Comparison of ENCODE assay signal across 9 cellular contexts in the genomic region with DNA sequence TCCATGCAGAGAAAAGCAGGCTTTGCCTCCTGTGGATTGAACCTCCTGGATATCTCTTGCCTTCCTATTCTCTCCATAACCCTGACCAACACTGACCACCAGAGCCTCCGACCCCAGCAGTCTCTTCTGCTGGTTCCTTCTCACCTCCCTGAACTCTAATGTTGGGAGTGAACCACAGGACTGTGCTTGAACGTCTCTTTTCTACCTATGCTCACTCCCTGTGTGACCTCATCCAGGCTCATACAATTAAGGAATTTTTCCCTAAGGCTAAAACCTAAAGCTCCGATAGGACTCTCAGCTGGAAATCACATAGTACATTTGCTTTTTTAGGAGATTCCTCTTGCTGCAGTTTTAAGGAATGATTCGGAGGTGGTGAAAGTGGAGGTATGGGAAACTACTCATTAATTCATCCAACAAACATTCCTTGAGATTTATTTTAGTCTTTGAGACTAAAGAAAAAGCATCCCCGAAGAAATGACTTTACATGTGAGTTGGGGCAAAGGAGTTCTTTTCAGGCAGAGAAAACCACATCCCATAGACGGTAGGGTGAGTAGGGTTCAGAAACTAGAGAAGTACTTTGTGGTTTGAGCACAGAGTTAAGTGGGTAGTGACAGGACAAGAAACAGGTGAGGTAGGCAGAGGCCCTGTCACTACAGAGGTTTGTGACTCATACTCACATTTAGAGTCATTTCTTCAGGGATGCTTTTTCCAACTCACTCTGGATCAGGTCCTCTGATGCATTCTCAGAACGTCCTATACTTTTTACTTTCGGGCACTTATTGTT.
DNase-seq lines count a peak whose midpoint lies in the region; ATAC-seq and FAIRE-seq lines count a peak whose summit lies in the region.
"Had no signal": no experiment of that assay in that cellular context is flagged by ENCODE, and none has a peak within 500 bp of the region (broad histone marks: within the 10 kb centered on the region; RNA-seq: fewer than 3 reads in every experiment).

No MANE protein-coding gene starts in this region.

- DNase-seq in GM18507 (ENCODE audit: extremely low spot score, insufficient read length, low read depth), result peak; percentile 8
- DNase-seq in astrocyte of the hippocampus (ENCODE audit: low read depth, low spot score), result peak; percentile 6
- no peak for DNase-seq in NCI-H2171 (lab: John Stamatoyannopoulos, UW)
- no peak for DNase-seq in HUDEP-2 (lab: John Stamatoyannopoulos, UW; ENCODE audit: unreplicated experiment in 76 of 76)
- no peak for DNase-seq in foreskin melanocyte
- no peak for DNase-seq in medulla oblongata (ENCODE audit: extremely low spot score)
- DNase-seq: heart left ventricle had no signal

- FAIRE-seq in GM18507 (lab: Jason Lieb, UNC), result peak; percentile 42

- ATAC-seq in GM21423 (IDR thresholded peaks at IDR 0.05; ENCODE audit: unreplicated experiment) (peak; percentile 98), HG03354 (IDR thresholded peaks at IDR 0.05; ENCODE audit: poor library complexity, severe bottlenecking, unreplicated experiment) (peak; percentile 97)
- ATAC-seq: heart left ventricle had no signal

Comparison
In these comparisons a context has a peak if more than half of its experiments do, and no peak if none do; other contexts are left out.
1. DNase-seq: peak in GM18507 (single experiment) and astrocyte of the hippocampus (single experiment); none in NCI-H2171 (single experiment), HUDEP-2 (0 of 76), foreskin melanocyte (single experiment) and medulla oblongata (single experiment).